In the genomic region with DNA sequence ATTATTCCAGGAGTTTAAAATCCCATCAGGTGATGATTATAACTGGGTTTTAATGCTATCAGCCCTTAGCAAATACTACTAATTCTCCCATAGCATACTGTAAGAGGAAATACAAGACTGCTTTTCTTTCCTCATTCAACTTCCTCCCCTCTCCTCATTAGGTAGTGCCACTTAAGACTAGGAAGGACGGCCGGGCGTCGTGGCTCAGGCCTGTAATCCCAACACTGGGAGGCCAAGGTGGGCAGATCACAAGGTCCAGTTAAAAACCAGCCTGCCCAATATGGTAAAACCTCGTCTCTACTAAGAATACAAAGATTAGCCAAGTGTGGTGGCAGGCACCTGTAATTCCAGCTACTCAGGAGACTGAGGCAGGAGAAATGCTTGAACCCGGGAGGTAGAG, we compare ENCODE assay signal across 13 cellular contexts.
"Had no signal": no experiment of that assay in that cellular context is flagged by ENCODE, and none has a peak within 500 bp of the region (broad histone marks: within the 10 kb centered on the region; RNA-seq: fewer than 3 reads in every experiment).

No MANE protein-coding gene starts in this region.

- H3K27ac ChIP-seq: hepatocyte, skin epidermis had no signal

- ATAC-seq: naive thymus-derived CD4-positive, alpha-beta T cell; sciatic nerve had no signal

- H3K4me3 Mint-ChIP-seq: naive thymus-derived CD4-positive, alpha-beta T cell had no signal

- H3K27me3 Mint-ChIP-seq: naive thymus-derived CD4-positive, alpha-beta T cell had no signal

- H3K27me3 ChIP-seq: hepatocyte had no signal

- DNase-seq: dermis blood vessel endothelial cell; erythroblast; foreskin melanocyte; head of caudate nucleus; kidney; mesendoderm; naive thymus-derived CD4-positive, alpha-beta T cell; stimulated activated CD4-positive, alpha-beta T cell treated with anti-CD3 and anti-CD28 coated beads, Interleukin-12 subunit alpha, Interleukin-12 subunit beta, amount 100 ng/mL, for 4 hours; stimulated activated naive CD4-positive, alpha-beta T cell treated with Interleukin-2 at 50 U/mL for 16 hours; trophoblast cell had no signal

- H3K9me3 Mint-ChIP-seq: naive thymus-derived CD4-positive, alpha-beta T cell had no signal

- H3K4me3 ChIP-seq: hepatocyte, skin epidermis had no signal

- H3K27ac Mint-ChIP-seq: naive thymus-derived CD4-positive, alpha-beta T cell had no signal
